Comparison of ENCODE assay signal across 9 cellular contexts in genomic region chr19:14511245-14511625, GRCh38. TPM values are rescaled to one million over a fixed set of nuclear protein-coding genes. Genes with fewer than 3 reads are reported as not detected.
DNase-seq lines count a peak whose midpoint lies in the region; FAIRE-seq and TF ChIP-seq lines count a peak whose summit lies in the region.
"Had no signal": no experiment of that assay in that cellular context is flagged by ENCODE, and none has a peak within 500 bp of the region (broad histone marks: within the 10 kb centered on the region; RNA-seq: fewer than 3 reads in every experiment).

No MANE protein-coding gene starts in this region.

- POLR2A ChIA-PET in PC-9 (lab: Charles Lee; ENCODE audit: unreplicated experiment) = interaction anchor here (0.6 kb wide), 1 partner anchor 427 kb away, joined by 6 read pairs; no protein-coding TSS in a partner anchor

- TF ChIP-seq POLR2A in prostate gland (IDR thresholded peaks at IDR 0.05) = no peak

- CTCF ChIA-PET in Calu3 (lab: Charles Lee) = no interaction called here
- CTCF ChIA-PET in PC-9 (lab: Charles Lee) = interaction anchor here (0.6 kb wide), 1 partner anchor 25 kb away, joined by 4 read pairs; no protein-coding TSS in a partner anchor

- BruUV-seq in Calu3 (replicated peaks; lab: Mats Ljungman, UMichigan) (no TSS peak), PC-9 (replicated peaks; lab: Mats Ljungman, UMichigan) (no TSS peak)

- intact Hi-C loops in Calu3 (cut with micrococcal nuclease; ENCODE audit: unreplicated experiment) = no loop called here
- intact Hi-C loops in PC-9 (cut with micrococcal nuclease; ENCODE audit: unreplicated experiment) = loop anchor here (10.0 kb wide), 1 partner anchor 376 kb away; the partner anchor contains the start of gene ASF1B
- intact Hi-C loops in prostate gland (cut with DNase I) = no loop called here

- peaks cover 40% of the 10 kb centered on the region for H3K4me1 Mint-ChIP-seq in Calu3 (ENCODE audit: low read depth, unreplicated experiment)

- H3K4me2 ChIP-seq in PC-9 = peak overlapping the region; percentile 66

- DNase-seq in Calu3 (no peak), PC-9 (no peak), prostate gland (ENCODE audit: low spot score) (no peak), NCI-H128 (lab: John Stamatoyannopoulos, UW; ENCODE audit: unreplicated experiment) (no peak), HTR-8/SVneo (ENCODE audit: insufficient read length, low spot score) (no peak), NCI-H2196 (lab: John Stamatoyannopoulos, UW; ENCODE audit: unreplicated experiment) (no peak)
- no peak for DNase-seq in effector CD8-positive, alpha-beta T cell (lab: John Stamatoyannopoulos, UW)
- DNase-seq: central memory CD4-positive, alpha-beta T cell had no signal

- no peaks in the 10 kb centered on the region for H3K9me3 ChIP-seq in PC-9 (ENCODE audit: insufficient read depth, low read depth)
- no peaks in the 10 kb centered on the region for H3K9me3 ChIP-seq in esophagus (ENCODE audit: control insufficient read depth in 2 of 2, insufficient read depth in 1 of 2, low read depth in 1 of 2, low read length in 1 of 2)
- no peaks in the 10 kb centered on the region for H3K9me3 ChIP-seq in prostate gland

- H3K36me3 Mint-ChIP-seq in Calu3 (ENCODE audit: insufficient read depth, unreplicated experiment) = peaks cover 80% of the 10 kb centered on the region

- H3K27ac ChIP-seq in PC-9 (peak overlapping the region; percentile 99), esophagus (ENCODE audit: low read depth in 2 of 2, low read length in 1 of 2) (peak overlapping the region; percentile 90 to 95), prostate gland (peak overlapping the region; percentile 16 to 30)

- whole genome bisulfite sequencing in esophagus, 2 donors = 56 to 65% methylated on average over 4 of the region's 4 CpGs
- WGBS in prostate gland = 81% methylated on average over 4 of the region's 4 CpGs

- H3K4me3 ChIP-seq in PC-9 (peak overlapping the region; percentile 30; the same call in 1 of the 2 replicates), esophagus (ENCODE audit: low read depth in 1 of 2, low read length in 2 of 2) (no peak overlapping the region), prostate gland (no peak overlapping the region)

- peaks cover 21% of the 10 kb centered on the region for H4K20me1 ChIP-seq in PC-9 (ENCODE audit: insufficient read depth)

- H3F3A ChIP-seq in PC-9 (ENCODE audit: insufficient read depth, low read depth) = peaks cover 98% of the 10 kb centered on the region

- no peak overlapping the region for H2AFZ ChIP-seq in PC-9

- H3K27me3 Mint-ChIP-seq in Calu3 (ENCODE audit: unreplicated experiment) = no peaks in the 10 kb centered on the region

- H3K9me2 ChIP-seq in PC-9 (ENCODE audit: insufficient read depth) = no peaks in the 10 kb centered on the region

- peak overlapping the region; percentile 46 for H3K4me3 Mint-ChIP-seq in Calu3 (ENCODE audit: low read depth, unreplicated experiment)

- peaks cover 25% of the 10 kb centered on the region for H3K36me3 ChIP-seq in PC-9 (ENCODE audit: low read depth)
- H3K36me3 ChIP-seq in esophagus (ENCODE audit: control insufficient read depth in 2 of 2, insufficient read depth in 2 of 2, low read length in 1 of 2) = peaks cover 10 to 18% of the 10 kb centered on the region in 2 donors
- peaks cover 0 to 9% of the 10 kb centered on the region in 2 donors for H3K36me3 ChIP-seq in prostate gland

- TF ChIP-seq CTCF in Calu3 (IDR thresholded peaks at IDR 0.05; ENCODE audit: unreplicated experiment) (no peak), PC-9 (conservative IDR thresholded peaks at IDR 0.05) (no peak), prostate gland (IDR thresholded peaks at IDR 0.05) (no peak)

- peaks cover 43% of the 10 kb centered on the region for H3K79me2 ChIP-seq in PC-9 (ENCODE audit: low read depth)

- H3K27ac Mint-ChIP-seq in Calu3 (ENCODE audit: unreplicated experiment) = peak overlapping the region; percentile 94

- no peaks in the 10 kb centered on the region for H3K9me3 Mint-ChIP-seq in Calu3 (ENCODE audit: low read depth, unreplicated experiment)

- FAIRE-seq in HTR-8/SVneo (lab: Jason Lieb, UNC) = no peak

- H3K4me1 ChIP-seq in PC-9 (replicated peaks; ENCODE audit: insufficient read depth) = peaks cover 77% of the 10 kb centered on the region
- H3K4me1 ChIP-seq in esophagus (ENCODE audit: control insufficient read depth in 2 of 2, insufficient read depth in 2 of 2, low read length in 1 of 2) = peaks cover 0 to 6% of the 10 kb centered on the region in 2 donors
- peaks cover 9% of the 10 kb centered on the region for H3K4me1 ChIP-seq in prostate gland (replicated peaks)

- H3K27me3 ChIP-seq in PC-9 (ENCODE audit: insufficient read depth, low read depth) (no peaks in the 10 kb centered on the region), esophagus (ENCODE audit: control insufficient read depth in 1 of 2, insufficient read depth in 2 of 2, low read length in 2 of 2) (no peaks in the 10 kb centered on the region), prostate gland (replicated peaks; ENCODE audit: insufficient read depth) (no peaks in the 10 kb centered on the region)

RNA-seq across cellular contexts. Expression of gene DNAJB1, which starts 7.0 kb away (rescaled TPM):
- total RNA-seq in Calu3 (2022) (159 and 161 TPM in 2 replicates), PC-9 (2021) (159 and 199 TPM in 2 replicates), prostate gland (100 to 1,000 TPM in 1 of 2 donors, 10 to 100 TPM in 1; 91.6 to 108 TPM)
- polyA plus RNA-seq in esophagus = 100 to 1,000 TPM; 249 to 309 TPM

RNA-seq across cellular contexts. Expression of gene GIPC1, which starts 15.3 kb away (rescaled TPM):
- total RNA-seq in Calu3 (2022) (134 and 139 TPM in 2 replicates), PC-9 (2021) (205 and 259 TPM in 2 replicates), prostate gland (100 to 1,000 TPM in 1 of 2 donors, 10 to 100 TPM in 1; 71.8 to 101 TPM)
- polyA plus RNA-seq in esophagus = 100 to 1,000 TPM; 269 to 368 TPM

RNA-seq across cellular contexts. Expression of gene TECR, which starts 18.2 kb away (rescaled TPM):
- total RNA-seq in Calu3 (2022) (136 and 162 TPM in 2 replicates), PC-9 (2021) (212 and 294 TPM in 2 replicates), prostate gland (100 to 1,000 TPM; 137 to 154 TPM)
- 100 to 1,000 TPM; 362 to 444 TPM for polyA plus RNA-seq in esophagus

RNA-seq across cellular contexts. Expression of gene PTGER1, which starts 36.1 kb away (rescaled TPM):
- total RNA-seq in Calu3 (2022) (1.2 and 1.3 TPM in 2 replicates), PC-9 (2021) (1.4 TPM in 2 replicates), prostate gland (1 to 10 TPM in 1 of 2 donors, not detected in 1; 1.0 TPM)
- under 1 TPM; 0.32 to 0.47 TPM for polyA plus RNA-seq in esophagus

Comparison
In these comparisons a context has a peak if more than half of its experiments do, and no peak if none do; other contexts are left out.
1. H3K27ac ChIP-seq: peak in every context shown above with its lines; median percentile 99 in PC-9; 92 in esophagus; 23 in prostate gland.